29 cellular contexts compared by ENCODE assay signal in the genomic region with DNA sequence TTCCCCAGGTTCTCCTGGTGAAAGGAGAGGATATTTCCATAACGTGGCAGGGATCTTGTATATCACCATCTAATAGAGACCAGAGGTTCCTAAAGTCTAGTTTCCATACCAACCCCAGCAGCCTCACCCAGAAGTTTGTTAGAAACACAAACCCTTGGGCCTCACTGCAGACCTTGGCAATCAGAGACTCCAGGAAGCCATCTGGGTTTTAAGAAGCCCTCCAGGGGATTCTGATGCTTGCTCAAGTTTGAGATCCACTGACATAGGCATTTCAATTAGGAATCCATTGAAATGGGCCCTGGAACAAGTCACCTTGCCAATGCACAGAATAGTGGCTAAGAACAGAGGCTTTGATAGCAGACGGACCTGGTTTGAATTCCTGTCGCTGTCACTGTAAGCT. TPM values are rescaled to one million over a fixed set of nuclear protein-coding genes. Genes with fewer than 3 reads are reported as not detected.
"Had no signal": no experiment of that assay in that cellular context is flagged by ENCODE, and none has a peak within 500 bp of the region (broad histone marks: within the 10 kb centered on the region; RNA-seq: fewer than 3 reads in every experiment).

No MANE protein-coding gene starts in this region.

- H3K4me1 ChIP-seq: Peyer's patch, SJCRH30 had no signal

- H3K4me1 Mint-ChIP-seq: activated naive CD4-positive, alpha-beta T cell treated with anti-CD3 and anti-CD28 coated beads, Interleukin-2, amount 50 U/mL, for 24 hours had no signal

- ATAC-seq: activated CD4-positive, CD25-positive, alpha-beta regulatory T cell treated with anti-CD3 and anti-CD28 coated beads, Interleukin-2, amount 50 U/mL, for 24 hours; activated CD8-positive, alpha-beta T cell treated with anti-CD3 and anti-CD28 coated beads for 36 hours; activated T-cell treated with anti-CD3 and anti-CD28 coated beads, Interleukin-2, amount 50 U/mL, for 72 hours; SK-N-SH treated with all-trans-retinoic acid at 6 μM for 48 hours had no signal

- H3K4me3 Mint-ChIP-seq: activated CD8-positive, alpha-beta T cell treated with anti-CD3 and anti-CD28 coated beads for 36 hours; activated naive CD4-positive, alpha-beta T cell treated with anti-CD3 and anti-CD28 coated beads, Interleukin-2, amount 50 U/mL, for 24 hours; activated T-cell treated with anti-CD3 and anti-CD28 coated beads, Interleukin-2, amount 50 U/mL, for 72 hours had no signal

- H3K36me3 Mint-ChIP-seq: activated naive CD4-positive, alpha-beta T cell treated with anti-CD3 and anti-CD28 coated beads, Interleukin-2, amount 50 U/mL, for 24 hours had no signal

- FAIRE-seq: bronchial epithelial cell had no signal

- H3K27ac ChIP-seq: Peyer's patch, RWPE1, SJCRH30 had no signal

- H3K9me3 Mint-ChIP-seq: activated CD8-positive, alpha-beta T cell treated with anti-CD3 and anti-CD28 coated beads for 36 hours; activated naive CD4-positive, alpha-beta T cell treated with anti-CD3 and anti-CD28 coated beads, Interleukin-2, amount 50 U/mL, for 24 hours; activated T-cell treated with anti-CD3 and anti-CD28 coated beads, Interleukin-2, amount 50 U/mL, for 72 hours; activated T-helper 2 cell treated with anti-CD3 and anti-CD28 coated beads, Interferon-gamma antibody, Interleukin-2, Interleukin-4, amounts not matched to agents 10 μg/mL and 5 μg/mL and 100 μg/mL, durations not matched to agents 14 hours and 24 hours and 36 hours had no signal

- DNase-seq: activated CD4-positive, alpha-beta T cell treated with anti-CD3 and anti-CD28 coated beads for 4 hours; activated CD8-positive, alpha-beta memory T cell treated with anti-CD3 and anti-CD28 coated beads, Interleukin-2, amount 50 U/mL, for 4 hours; activated CD8-positive, alpha-beta T cell treated with anti-CD3 and anti-CD28 coated beads for 36 hours; activated gamma-delta T cell treated with Interleukin-2 at 50 U/mL for 16 hours; activated T-cell treated with anti-CD3 and anti-CD28 coated beads, Interleukin-2, amount 50 U/mL, for 72 hours; central memory CD4-positive, alpha-beta T cell; Kasumi-1; KBM-7; NCI-H1048; NCI-H1417; NCI-H1930; NCI-H2171; NCI-H2227 treated with DMSO at 0.1 percent for 48 hours; NCI-H446 treated with DMSO at 0.1 percent for 48 hours; NCI-H524 treated with DMSO at 0.1 percent for 48 hours; NCI-H774; NK-92 treated with Interleukin-12 subunit alpha and Interleukin-12 subunit beta, amount 100 ng/mL, for 24 hours; OCI-M1; Peyer's patch; Right ventricle myocardium superior; SJCRH30; SW 1271 had no signal

- H3K27me3 ChIP-seq: Peyer's patch had no signal

- H3K9me3 ChIP-seq: Peyer's patch, SJCRH30 had no signal

- H3K4me3 ChIP-seq: Peyer's patch, SJCRH30 had no signal

- H3K36me3 ChIP-seq: Peyer's patch, SJCRH30 had no signal

- H3K27ac Mint-ChIP-seq: activated CD8-positive, alpha-beta T cell treated with anti-CD3 and anti-CD28 coated beads for 36 hours; activated naive CD4-positive, alpha-beta T cell treated with anti-CD3 and anti-CD28 coated beads, Interleukin-2, amount 50 U/mL, for 24 hours; activated T-cell treated with anti-CD3 and anti-CD28 coated beads, Interleukin-2, amount 50 U/mL, for 72 hours; activated T-helper 2 cell treated with anti-CD3 and anti-CD28 coated beads, Interferon-gamma antibody, Interleukin-2, Interleukin-4, amounts not matched to agents 10 μg/mL and 5 μg/mL and 100 μg/mL, durations not matched to agents 14 hours and 24 hours and 36 hours had no signal

RNA-seq across cellular contexts. Expression of a gene that starts 2.2 kb away (rescaled TPM):
- total RNA-seq: activated CD8-positive, alpha-beta T cell treated with anti-CD3 and anti-CD28 coated beads for 36 hours; activated T-cell treated with anti-CD3 and anti-CD28 coated beads, Interleukin-2, amount 50 U/mL, for 72 hours; activated T-helper 2 cell treated with anti-CD3 and anti-CD28 coated beads, Interferon-gamma antibody, Interleukin-2, Interleukin-4, amounts not matched to agents 10 μg/mL and 5 μg/mL and 100 μg/mL, durations not matched to agents 14 hours and 24 hours and 36 hours; bronchial epithelial cell; T-helper 1 cell treated with Interleukin-12 subunit alpha and Interleukin-12 subunit beta and Interleukin-4 antibody, amounts not matched to agents 30 ng/mL and 1 ng/mL, for 36 hours had no signal
